ENCODE assay signal across 9 cellular contexts in the genomic region with DNA sequence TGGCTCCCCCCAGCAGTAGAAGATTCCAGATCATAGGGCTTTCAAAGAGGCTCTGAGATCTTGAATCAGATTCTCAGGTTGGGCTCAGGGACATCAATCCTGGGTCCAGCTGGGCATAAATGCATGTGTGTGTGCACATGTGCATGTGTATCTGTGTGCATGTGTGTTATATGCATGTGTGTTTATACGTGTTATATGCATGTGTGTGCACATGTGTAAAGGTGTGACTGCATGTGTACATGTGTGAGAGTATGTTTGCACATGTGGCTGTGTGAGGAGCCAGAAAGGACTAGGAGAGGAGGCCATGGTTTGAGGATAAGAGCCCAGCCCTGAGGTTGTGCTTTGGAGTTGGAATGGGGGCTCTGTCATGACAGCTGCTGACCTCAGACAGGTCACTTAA. TPM values are rescaled to one million over a fixed set of nuclear protein-coding genes. Genes with fewer than 3 reads are reported as not detected.
DNase-seq lines count a peak whose midpoint lies in the region; ATAC-seq and TF ChIP-seq lines count a peak whose summit lies in the region.
"Had no signal": no experiment of that assay in that cellular context is flagged by ENCODE, and none has a peak within 500 bp of the region (broad histone marks: within the 10 kb centered on the region; RNA-seq: fewer than 3 reads in every experiment).

No MANE protein-coding gene starts in this region.

- no peak for ATAC-seq in T-cell (replicated peaks in 1 of 4)

- H3K9me3 Mint-ChIP-seq in T-helper 1 cell treated with Interleukin-12 subunit alpha and Interleukin-12 subunit beta and Interleukin-4 antibody, amounts not matched to agents 30 μg/mL and 1 μg/mL, for 36 hours, result no peaks in the 10 kb centered on the region
- H3K9me3 Mint-ChIP-seq in T-cell (no peaks in the 10 kb centered on the region), glutamatergic neuron (ENCODE audit: unreplicated experiment) (peaks cover 14% of the 10 kb centered on the region)
- H3K9me3 Mint-ChIP-seq: H9 had no signal

- DNase-seq in T-helper 1 cell (no peak), T-cell (no peak), glutamatergic neuron (no peak), NCI-H2029 (lab: John Stamatoyannopoulos, UW) (no peak), DMS 273 (lab: John Stamatoyannopoulos, UW; ENCODE audit: unreplicated experiment) (no peak)

- H3K4me3 Mint-ChIP-seq in T-helper 1 cell treated with Interleukin-12 subunit alpha and Interleukin-12 subunit beta and Interleukin-4 antibody, amounts not matched to agents 30 μg/mL and 1 μg/mL, for 36 hours, result peak overlapping the region; percentile 87
- H3K4me3 Mint-ChIP-seq in T-cell, result peak overlapping the region in 2 of 3 donors; percentile 6 to 99
- peak overlapping the region; percentile 49 for H3K4me3 Mint-ChIP-seq in glutamatergic neuron (ENCODE audit: unreplicated experiment)

- CTCF ChIA-PET in T-cell (lab: Charles Lee), result interaction anchor here (0.5 to 7.8 kb wide), 16 partner anchors 11 to 885 kb away, joined by 3 to 139 read pairs (median 6); partner anchors contain the start of genes HEMK1 (in 2 of the 2), C3orf18 (in 1 of the 2), DCAF1 (in 1 of the 2) and MANF (in 1 of the 2)

- no peak overlapping the region for H3K27ac Mint-ChIP-seq in T-helper 1 cell treated with Interleukin-12 subunit alpha and Interleukin-12 subunit beta and Interleukin-4 antibody, amounts not matched to agents 30 μg/mL and 1 μg/mL, for 36 hours
- H3K27ac Mint-ChIP-seq in T-cell (no peak overlapping the region), glutamatergic neuron (ENCODE audit: unreplicated experiment) (no peak overlapping the region)
- H3K27ac Mint-ChIP-seq: H9 had no signal

- POLR2A ChIA-PET in T-cell (lab: Charles Lee), result no interaction called here

- H3K27me3 Mint-ChIP-seq in T-helper 1 cell treated with Interleukin-12 subunit alpha and Interleukin-12 subunit beta and Interleukin-4 antibody, amounts not matched to agents 30 μg/mL and 1 μg/mL, for 36 hours (ENCODE audit: low read depth), result no peaks in the 10 kb centered on the region
- H3K27me3 Mint-ChIP-seq in T-cell (no peaks in the 10 kb centered on the region), glutamatergic neuron (ENCODE audit: unreplicated experiment) (peaks cover 11% of the 10 kb centered on the region)
- H3K27me3 Mint-ChIP-seq: B cell had no signal

- no peak for TF ChIP-seq CTCF in glutamatergic neuron (IDR thresholded peaks at IDR 0.05; ENCODE audit: partially characterized antibody, unreplicated experiment)

- H3K4me1 Mint-ChIP-seq in T-helper 1 cell treated with Interleukin-12 subunit alpha and Interleukin-12 subunit beta and Interleukin-4 antibody, amounts not matched to agents 30 μg/mL and 1 μg/mL, for 36 hours (ENCODE audit: low read depth), result peaks cover 54% of the 10 kb centered on the region
- peaks cover 60 to 71% (median 66%) of the 10 kb centered on the region in 3 donors for H3K4me1 Mint-ChIP-seq in T-cell
- H3K4me1 Mint-ChIP-seq in glutamatergic neuron (ENCODE audit: low read depth, unreplicated experiment), result peaks cover 19% of the 10 kb centered on the region

- H3K36me3 Mint-ChIP-seq in T-helper 1 cell treated with Interleukin-12 subunit alpha and Interleukin-12 subunit beta and Interleukin-4 antibody, amounts not matched to agents 30 μg/mL and 1 μg/mL, for 36 hours (ENCODE audit: low read depth), result peaks cover 47% of the 10 kb centered on the region
- peaks cover 12% of the 10 kb centered on the region for H3K36me3 Mint-ChIP-seq in T-cell
- H3K36me3 Mint-ChIP-seq in glutamatergic neuron (ENCODE audit: unreplicated experiment), result no peaks in the 10 kb centered on the region

RNA-seq across cellular contexts. Expression of gene MAPKAPK3, which starts 1.8 kb away (rescaled TPM):
- total RNA-seq in T-cell (10 to 100 TPM; 35.1 to 66.6 (median 53.0) TPM), glutamatergic neuron (ENCODE audit: unreplicated experiment) (10.7 TPM)

RNA-seq across cellular contexts. Expression of gene CISH, which starts 3.6 kb away (rescaled TPM):
- total RNA-seq in T-cell (100 to 1,000 TPM in 3 of 5 donors, 10 to 100 TPM in 2; 37.4 to 217 (median 190) TPM), glutamatergic neuron (ENCODE audit: unreplicated experiment) (6.0 TPM)

RNA-seq across cellular contexts. Expression of gene HEMK1, which starts 45.9 kb away (rescaled TPM):
- total RNA-seq in T-cell (10 to 100 TPM; 35.5 to 66.6 (median 42.0) TPM), glutamatergic neuron (ENCODE audit: unreplicated experiment) (21.1 TPM)

RNA-seq across cellular contexts. Expression of gene C3orf18, which starts 47.6 kb away (rescaled TPM):
- total RNA-seq in T-cell (10 to 100 TPM; 15.3 to 24.7 (median 19.5) TPM), glutamatergic neuron (ENCODE audit: unreplicated experiment) (13.0 TPM)

RNA-seq across cellular contexts. Expression of gene DOCK3, which starts 59.5 kb away (rescaled TPM):
- total RNA-seq in T-cell (1 to 10 TPM; 2.0 to 3.2 (median 2.6) TPM), glutamatergic neuron (ENCODE audit: unreplicated experiment) (13.4 TPM)
- total RNA-seq: dermis blood vessel endothelial cell had no signal
